Comparison of ENCODE assay signal across 1 cellular context in the genomic region with DNA sequence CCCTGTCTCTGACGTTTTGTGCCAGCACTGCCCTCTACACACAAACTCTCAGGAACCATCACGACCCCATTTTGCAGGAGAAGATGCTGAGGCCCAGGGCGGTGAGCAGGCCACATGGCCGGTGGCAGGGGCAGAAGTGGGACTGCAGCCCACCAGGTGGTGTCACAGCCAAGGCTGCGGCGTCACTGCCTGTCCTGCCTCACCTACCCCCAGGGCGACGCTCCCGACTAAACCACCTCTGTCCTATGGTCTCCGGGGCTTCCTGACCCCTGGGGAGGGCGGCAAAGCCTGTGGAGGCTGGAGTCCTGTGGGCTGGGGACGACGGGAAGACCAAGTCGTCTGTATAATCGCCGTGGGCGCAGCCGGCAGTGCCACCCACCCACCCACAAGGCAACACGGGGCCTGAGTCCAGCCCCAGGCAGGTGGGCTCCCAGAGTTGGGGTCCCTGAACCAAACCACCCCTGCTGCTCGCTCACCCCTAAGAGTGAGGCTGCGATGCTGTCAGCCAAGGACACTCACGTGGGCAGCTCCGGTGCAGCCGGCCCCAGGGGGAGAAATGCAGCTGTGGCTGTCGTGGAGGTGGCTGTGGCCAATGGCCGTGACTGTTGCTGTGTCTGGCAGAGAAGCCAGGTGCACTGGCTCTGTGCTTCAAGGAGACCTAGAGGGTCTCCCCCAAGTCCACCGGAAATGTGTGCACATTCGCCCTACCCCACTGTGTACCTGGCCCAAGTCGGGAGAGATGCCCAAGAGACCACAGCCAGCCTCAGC.
TF ChIP-seq lines count a peak whose summit lies in the region.

No MANE protein-coding gene starts in this region.

TF ChIP-seq in IMR-90, 13 proteins besides CTCF, POLR2A, EP300 and RAD21 (continued from another document):
- no peak for TF ChIP-seq USF2 (IDR thresholded peaks at IDR 0.05; ENCODE audit: low read depth, low read length)
- TF ChIP-seq MAFK (IDR thresholded peaks at IDR 0.05; ENCODE audit: low read depth, low read length) = no peak
- TF ChIP-seq MAZ (IDR thresholded peaks at IDR 0.05; ENCODE audit: borderline replicate concordance, low read depth, low read length) = no peak
TF ChIP-seq in IMR-90: peak in this region for 0.
